In genomic region chr16:1960665-1961630, GRCh38 we compare ENCODE assay signal across 1 cellular context.
TF ChIP-seq lines count a peak whose summit lies in the region.

No MANE protein-coding gene starts in this region.

TF ChIP-seq in K562, 482 proteins besides CTCF, POLR2A, EP300 and RAD21 (continued from another document and continues in another):
- 0 out of 2 replicates have a peak, but pooled peaks have one; percentile 14 for TF ChIP-seq DNMT1 (IDR thresholded peaks at IDR 0.05)
- TF ChIP-seq KLF1 (tag; IDR thresholded peaks at IDR 0.05): 0 out of 2 replicates have a peak, but pooled peaks have one; percentile 23
- no peak for TF ChIP-seq STAT6 (CRISPR knock-in tag; IDR thresholded peaks at IDR 0.05)
- no peak for TF ChIP-seq UBTF (IDR thresholded peaks at IDR 0.05; ENCODE audit: borderline replicate concordance in 1 of 2, low read depth in 2 of 2, low read length in 2 of 2)
- TF ChIP-seq HOMEZ (CRISPR knock-in tag; IDR thresholded peaks at IDR 0.05): no peak
- no peak for TF ChIP-seq PHF20 (IDR thresholded peaks at IDR 0.05; ENCODE audit: partially characterized antibody)
- TF ChIP-seq ZNF583 (CRISPR knock-in tag; IDR thresholded peaks at IDR 0.05): no peak
- TF ChIP-seq TFAM (CRISPR knock-in tag; conservative IDR thresholded peaks at IDR 0.05): no peak
- TF ChIP-seq SP2 (IDR thresholded peaks at IDR 0.05; ENCODE audit: extremely low read depth, low read depth, low read length, poor library complexity, severe bottlenecking): no peak
- TF ChIP-seq PHTF2 (CRISPR knock-in tag; IDR thresholded peaks at IDR 0.05): no peak; the same call in 1 of the 2 replicates
- TF ChIP-seq DACH1 (IDR thresholded peaks at IDR 0.05; ENCODE audit: partially characterized antibody): no peak
- no peak for TF ChIP-seq CEBPB (tag; IDR thresholded peaks at IDR 0.05)
- TF ChIP-seq GTF2E2 (tag; IDR thresholded peaks at IDR 0.05): no peak
- no peak for TF ChIP-seq BMI1 (IDR thresholded peaks at IDR 0.05; ENCODE audit: low read length)
- no peak for TF ChIP-seq IRF2 (CRISPR knock-in tag; IDR thresholded peaks at IDR 0.05)
- no peak for TF ChIP-seq TAL1 (IDR thresholded peaks at IDR 0.05)
- no peak for TF ChIP-seq MEF2D (tag; conservative IDR thresholded peaks at IDR 0.05; ENCODE audit: low read depth)
- TF ChIP-seq RNF219 (CRISPR knock-in tag; IDR thresholded peaks at IDR 0.05): no peak
- TF ChIP-seq ARNT (IDR thresholded peaks at IDR 0.05): no peak
- TF ChIP-seq CBX3 (IDR thresholded peaks at IDR 0.05; ENCODE audit: borderline replicate concordance in 1 of 2, low read length in 2 of 2): peak in 1 of 2 experiments; percentile 0; a peak in 1 of 3 replicates
- no peak for TF ChIP-seq ZBTB26 (CRISPR knock-in tag; IDR thresholded peaks at IDR 0.05)
- 0 out of 2 replicates have a peak, but pooled peaks have one; percentile 3 for TF ChIP-seq ZNF263 (CRISPR knock-in tag; IDR thresholded peaks at IDR 0.05; ENCODE audit: borderline replicate concordance)
- TF ChIP-seq HSF4 (CRISPR knock-in tag; IDR thresholded peaks at IDR 0.05; ENCODE audit: borderline replicate concordance): no peak
- TF ChIP-seq TFAP4 (CRISPR knock-in tag; IDR thresholded peaks at IDR 0.05; ENCODE audit: borderline replicate concordance): peak; percentile 70
- TF ChIP-seq CBFA2T2 (conservative IDR thresholded peaks at IDR 0.05): no peak
- TF ChIP-seq THAP12 (CRISPR knock-in tag; IDR thresholded peaks at IDR 0.05): peak; percentile 81; the same call in 1 of the 2 replicates
- TF ChIP-seq ZFP91 (CRISPR knock-in tag; IDR thresholded peaks at IDR 0.05): no peak
- no peak for TF ChIP-seq ZNF311 (CRISPR knock-in tag; IDR thresholded peaks at IDR 0.05)
- no peak for TF ChIP-seq HDGF (IDR thresholded peaks at IDR 0.05)
- peak; percentile 65; the same call in 1 of the 2 replicates for TF ChIP-seq STAT5A (IDR thresholded peaks at IDR 0.05; ENCODE audit: borderline replicate concordance, low read length)
- no peak for TF ChIP-seq ZC3H8 (IDR thresholded peaks at IDR 0.05)
- TF ChIP-seq NFYB (IDR thresholded peaks at IDR 0.05; ENCODE audit: extremely low read depth, insufficient read length): no peak
- no peak for TF ChIP-seq HMG20A (CRISPR knock-in tag; conservative IDR thresholded peaks at IDR 0.05)
- no peak for TF ChIP-seq ZMIZ1 (IDR thresholded peaks at IDR 0.05; ENCODE audit: low read depth in 2 of 2, low read length in 2 of 2)
- TF ChIP-seq ETS2 (tag; IDR thresholded peaks at IDR 0.05; ENCODE audit: borderline replicate concordance, poor library complexity, severe bottlenecking): no peak
- no peak for TF ChIP-seq ATF1 (CRISPR knock-in tag; IDR thresholded peaks at IDR 0.05)
- TF ChIP-seq ATF1 (tag; IDR thresholded peaks at IDR 0.05): 0 out of 2 replicates have a peak, but pooled peaks have one; percentile 21
- no peak for TF ChIP-seq TFE3 (CRISPR knock-in tag; IDR thresholded peaks at IDR 0.05)
